ENCODE assay signal across 1 cellular context in genomic region chr17:47879776-47880452, GRCh38.
A peak's percentile ranks its signal among the peaks of the same experiment; 100 is the strongest.
TF ChIP-seq lines count a peak whose summit lies in the region.

No MANE protein-coding gene starts in this region.

TF ChIP-seq in HepG2, 621 proteins besides CTCF, POLR2A, EP300 and RAD21:
- TF ChIP-seq LCORL (IDR thresholded peaks at IDR 0.05): peak; percentile 45; the same call in 1 of the 2 replicates
- TF ChIP-seq LCORL (CRISPR knock-in tag; IDR thresholded peaks at IDR 0.05): no peak
- TF ChIP-seq ZNF121 (CRISPR knock-in tag; IDR thresholded peaks at IDR 0.05): 0 out of 2 replicates have a peak, but pooled peaks have one; percentile 41
- TF ChIP-seq ZBTB33 (CRISPR knock-in tag; IDR thresholded peaks at IDR 0.05): no peak
